Comparison of ENCODE assay signal across 8 cellular contexts in the genomic region with DNA sequence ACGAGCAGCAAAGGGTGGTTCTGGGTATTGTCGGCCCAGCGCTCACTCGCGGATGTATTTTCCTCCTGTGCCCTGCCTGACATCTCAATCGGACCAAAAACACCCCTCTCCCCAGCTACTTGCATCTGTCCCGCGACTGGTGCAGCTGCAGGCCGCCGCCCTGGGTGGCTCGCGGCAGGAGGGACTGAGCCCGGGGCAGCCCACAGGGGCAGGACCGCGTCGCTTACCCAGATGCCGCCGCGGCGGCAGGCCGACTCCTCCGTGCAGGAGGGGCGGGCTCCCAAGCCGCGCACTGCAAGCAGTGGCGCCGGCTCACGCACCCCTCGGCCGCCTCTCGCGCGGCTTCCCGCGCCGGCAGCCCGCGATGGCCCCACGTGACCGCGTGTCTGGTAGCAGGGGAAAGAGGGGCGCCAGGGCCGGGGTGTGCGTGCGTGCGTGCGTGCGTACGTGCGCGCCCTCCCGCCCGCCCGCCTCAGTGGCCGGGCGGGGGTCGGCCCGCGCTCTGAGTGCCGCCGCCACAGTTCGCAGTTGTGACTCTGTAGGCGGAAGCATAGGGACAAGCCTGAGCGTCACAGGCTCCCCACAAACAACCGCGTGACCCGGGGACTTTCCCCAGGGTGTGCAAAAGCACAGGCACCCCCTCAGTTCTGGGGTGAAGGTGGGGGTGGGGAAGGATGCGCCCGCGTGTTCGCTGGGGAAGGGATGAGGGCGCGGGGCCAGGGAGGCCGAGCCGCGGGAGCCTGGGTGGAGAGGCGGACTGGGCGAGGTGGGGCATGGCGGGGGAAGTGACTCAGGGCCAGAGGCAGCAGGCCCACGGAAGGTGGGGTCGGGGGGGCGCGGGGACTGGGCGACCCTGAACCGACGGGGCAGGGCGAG. TPM values are rescaled to one million over a fixed set of nuclear protein-coding genes. Genes with fewer than 3 reads are reported as not detected.
A peak's percentile ranks its signal among the peaks of the same experiment; 100 is the strongest.
DNase-seq lines count a peak whose midpoint lies in the region; ATAC-seq, FAIRE-seq and TF ChIP-seq lines count a peak whose summit lies in the region.

A gene with protein sequence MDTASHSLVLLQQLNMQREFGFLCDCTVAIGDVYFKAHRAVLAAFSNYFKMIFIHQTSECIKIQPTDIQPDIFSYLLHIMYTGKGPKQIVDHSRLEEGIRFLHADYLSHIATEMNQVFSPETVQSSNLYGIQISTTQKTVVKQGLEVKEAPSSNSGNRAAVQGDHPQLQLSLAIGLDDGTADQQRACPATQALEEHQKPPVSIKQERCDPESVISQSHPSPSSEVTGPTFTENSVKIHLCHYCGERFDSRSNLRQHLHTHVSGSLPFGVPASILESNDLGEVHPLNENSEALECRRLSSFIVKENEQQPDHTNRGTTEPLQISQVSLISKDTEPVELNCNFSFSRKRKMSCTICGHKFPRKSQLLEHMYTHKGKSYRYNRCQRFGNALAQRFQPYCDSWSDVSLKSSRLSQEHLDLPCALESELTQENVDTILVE (minus strand): TSS at position 405 of the 876 bp plus-strand sequence. CDS start 13,305 bp downstream, outside the sequence.

- H3K4me1 Mint-ChIP-seq in central memory CD8-positive, alpha-beta T cell, result peaks cover 71% of the 10 kb centered on the region

- H3K9me3 ChIP-seq in kidney (ENCODE audit: control insufficient read depth in 1 of 2, low read length in 2 of 2), result no peaks in the 10 kb centered on the region

- H3K4me3 ChIP-seq in kidney (ENCODE audit: low read length in 2 of 2), result peak within 1 kb of the TSS; percentile 83 to 84

- H3K4me1 ChIP-seq in kidney (ENCODE audit: control insufficient read depth in 1 of 2, insufficient read depth in 1 of 2, low read depth in 1 of 2, low read length in 2 of 2), result peaks cover 13 to 21% of the 10 kb centered on the region in 2 donors

- peak within 1 kb of the TSS; percentile 98 for H3K27ac Mint-ChIP-seq in central memory CD8-positive, alpha-beta T cell (ENCODE audit: low read depth)

- peak within 1 kb of the TSS; percentile 94 to 95 for H3K9ac ChIP-seq in kidney (ENCODE audit: low read length in 2 of 2)

- FAIRE-seq in kidney (lab: Jason Lieb, UNC), result no peak

- H3K4me3 Mint-ChIP-seq in central memory CD8-positive, alpha-beta T cell, result peak within 1 kb of the TSS; percentile 91

- H3K9me3 Mint-ChIP-seq in central memory CD8-positive, alpha-beta T cell, result no peaks in the 10 kb centered on the region

- no peaks in the 10 kb centered on the region for H3K27me3 Mint-ChIP-seq in central memory CD8-positive, alpha-beta T cell

- ATAC-seq in GM19025 (IDR thresholded peaks at IDR 0.05; ENCODE audit: low read depth, unreplicated experiment) (peak; percentile 65), HG03280 (IDR thresholded peaks at IDR 0.05; ENCODE audit: unreplicated experiment) (peak; percentile 61)
- peak; percentile 67 to 71 for ATAC-seq in activated CD4-positive, CD25-positive, alpha-beta regulatory T cell treated with anti-CD3 and anti-CD28 coated beads, Interleukin-2, amount 50 U/mL, for 24 hours
- peak; percentile 76 for ATAC-seq in central memory CD8-positive, alpha-beta T cell (replicated peaks; ENCODE audit: extremely low read depth, poor library complexity, severe bottlenecking)

- intact Hi-C loops in kidney (cut with DNase I), result no loop called here

- peak within 1 kb of the TSS; percentile 98 to 100 for H3K27ac ChIP-seq in kidney (ENCODE audit: low read depth in 2 of 2, low read length in 2 of 2)

- peaks cover 43% of the 10 kb centered on the region for H3K36me3 Mint-ChIP-seq in central memory CD8-positive, alpha-beta T cell (ENCODE audit: insufficient read depth)

- DNase-seq in AG09319 (ENCODE audit: extremely low read depth, low read depth) (peak; percentile 83), NCI-H446 (lab: John Stamatoyannopoulos, UW) (peak; percentile 79 to 96), kidney (peak; percentile 97)
- peak; percentile 92 to 97 for DNase-seq in central memory CD8-positive, alpha-beta T cell (ENCODE audit: low spot score in 2 of 2)
- peak; percentile 81 to 89 for DNase-seq in stimulated activated CD4-positive, alpha-beta T cell treated with anti-CD3 and anti-CD28 coated beads, Interleukin-15, amount 100 ng/mL, for 1 hour (ENCODE audit: low read depth in 1 of 2, low spot score in 1 of 2)

- H3K36me3 ChIP-seq in kidney (ENCODE audit: control insufficient read depth in 1 of 2, insufficient read depth in 2 of 2, low read length in 2 of 2), result no peaks in the 10 kb centered on the region

- TF ChIP-seq CTCF in AG09319 (IDR thresholded peaks at IDR 0.05; ENCODE audit: low read depth, low read length) (no peak), kidney (IDR thresholded peaks at IDR 0.05; ENCODE audit: borderline replicate concordance, extremely low read depth, insufficient read depth) (no peak)

RNA-seq across cellular contexts. Expression of the gene that starts here (rescaled TPM):
- 17.8 TPM for total RNA-seq in kidney
- polyA plus RNA-seq in kidney (ENCODE audit: insufficient read depth, low read depth, low replicate concordance), result 4.3 TPM

Comparison
In these comparisons a context has a peak if more than half of its experiments do, and no peak if none do; other contexts are left out.
1. Peak in every context shown above with its lines: DNase-seq, ATAC-seq, H3K4me3 ChIP-seq and H3K27ac ChIP-seq.